ENCODE assay signal across 8 cellular contexts in the genomic region with DNA sequence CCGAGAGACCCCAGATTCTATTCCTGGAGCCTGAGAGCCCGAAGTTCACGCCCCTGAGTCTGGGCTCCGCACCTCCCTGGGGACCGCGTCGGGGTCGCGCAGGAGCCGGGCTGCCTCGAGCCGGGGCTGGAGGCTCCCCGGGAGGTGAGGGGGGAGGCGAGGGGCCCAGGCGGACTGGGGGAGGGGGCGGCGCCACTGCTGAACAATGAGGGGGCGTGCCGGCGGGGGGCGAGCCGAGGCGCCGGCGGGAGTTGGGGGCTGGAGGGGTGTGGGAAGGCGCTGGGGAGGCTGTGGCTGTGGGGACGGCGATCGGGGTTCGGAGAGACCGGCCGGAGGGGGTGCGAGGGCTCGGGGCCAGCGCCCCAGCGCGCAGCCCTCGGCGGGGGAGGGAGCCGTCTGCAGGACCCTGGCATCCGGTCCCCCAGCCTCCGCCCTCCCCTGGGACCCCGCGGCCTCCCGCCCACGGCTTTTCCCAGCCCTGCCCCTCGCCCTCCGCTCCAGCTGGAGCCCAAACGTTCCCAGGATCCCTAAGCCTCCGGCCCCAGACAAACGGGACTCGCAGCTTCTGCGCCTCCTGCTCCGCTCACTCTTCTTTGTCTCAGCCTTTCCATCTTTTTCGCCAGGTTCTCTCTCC. TPM values are rescaled to one million over a fixed set of nuclear protein-coding genes. Genes with fewer than 3 reads are reported as not detected.
DNase-seq lines count a peak whose midpoint lies in the region; FAIRE-seq and TF ChIP-seq lines count a peak whose summit lies in the region.

No MANE protein-coding gene starts in this region.

- no peak for TF ChIP-seq CTCF in OCI-LY3 (IDR thresholded peaks at IDR 0.05; ENCODE audit: low read depth, low read length)
- TF ChIP-seq CTCF in bronchial epithelial cell (IDR thresholded peaks at IDR 0.05; ENCODE audit: insufficient read depth, low read length, severe bottlenecking): no peak
- TF ChIP-seq CTCF in kidney (IDR thresholded peaks at IDR 0.05; ENCODE audit: borderline replicate concordance, extremely low read depth, insufficient read depth): no peak

- intact Hi-C loops in kidney (cut with DNase I): no loop called here

- H3K79me2 ChIP-seq in OCI-LY3 (ENCODE audit: low read length): peaks cover 38% of the 10 kb centered on the region

- H3K9ac ChIP-seq in OCI-LY3 (ENCODE audit: low read length) (peak overlapping the region; percentile 100), kidney (ENCODE audit: low read length in 2 of 2) (peak overlapping the region in 1 of 2 donors; percentile 77), subcutaneous abdominal adipose tissue (ENCODE audit: low read length in 5 of 5) (peak overlapping the region; percentile 52 to 88 (median 72))

- DNase-seq in NCI-H2081 (lab: John Stamatoyannopoulos, UW) (peak; percentile 20 to 32), NCI-H2081 treated with DMSO at 0.1 percent for 48 hours (lab: John Stamatoyannopoulos, UW) (no peak), bronchial epithelial cell (ENCODE audit: low read depth) (no peak), kidney (peak; percentile 94), medulla oblongata (ENCODE audit: extremely low spot score) (no peak), NCI-H2107 treated with DMSO at 0.1 percent for 48 hours (lab: John Stamatoyannopoulos, UW; ENCODE audit: unreplicated experiment) (no peak)

- FAIRE-seq in bronchial epithelial cell (lab: Jason Lieb, UNC) (no peak), kidney (lab: Jason Lieb, UNC) (no peak)

- peak overlapping the region; percentile 80 for H3K4me2 ChIP-seq in OCI-LY3 (ENCODE audit: low read length)

- H3K4me1 ChIP-seq in OCI-LY3 (ENCODE audit: low read length) (peaks cover 28% of the 10 kb centered on the region), kidney (ENCODE audit: control insufficient read depth in 1 of 2, insufficient read depth in 1 of 2, low read depth in 1 of 2, low read length in 2 of 2) (peaks cover 19 to 26% of the 10 kb centered on the region in 2 donors), subcutaneous abdominal adipose tissue (ENCODE audit: control insufficient read depth in 5 of 5, insufficient read depth in 5 of 5, low read length in 5 of 5) (peaks cover 22 to 52% (median 43%) of the 10 kb centered on the region in 5 donors)

- H3K9me3 ChIP-seq in OCI-LY3 (ENCODE audit: insufficient read depth, low read length) (no peaks in the 10 kb centered on the region), kidney (ENCODE audit: control insufficient read depth in 1 of 2, low read length in 2 of 2) (no peaks in the 10 kb centered on the region), subcutaneous abdominal adipose tissue (ENCODE audit: control insufficient read depth in 5 of 5, low read length in 5 of 5) (no peaks in the 10 kb centered on the region)

- H3K36me3 ChIP-seq in OCI-LY3 (replicated peaks; ENCODE audit: low read depth, low read length): peaks cover 26% of the 10 kb centered on the region
- peaks cover 3% of the 10 kb centered on the region for H3K36me3 ChIP-seq in bronchial epithelial cell (ENCODE audit: control insufficient read depth, insufficient read depth, low read length)
- peaks cover 2 to 5% of the 10 kb centered on the region in 2 donors for H3K36me3 ChIP-seq in kidney (ENCODE audit: control insufficient read depth in 1 of 2, insufficient read depth in 2 of 2, low read length in 2 of 2)
- peaks cover 0 to 31% (median 18%) of the 10 kb centered on the region in 5 donors for H3K36me3 ChIP-seq in subcutaneous abdominal adipose tissue (ENCODE audit: control insufficient read depth in 5 of 5, insufficient read depth in 5 of 5, low read length in 5 of 5)

- peak overlapping the region; percentile 81 for H3K27ac ChIP-seq in OCI-LY3 (ENCODE audit: low read length)
- peak overlapping the region; percentile 47 to 86 for H3K27ac ChIP-seq in kidney (ENCODE audit: low read depth in 2 of 2, low read length in 2 of 2)
- H3K27ac ChIP-seq in subcutaneous abdominal adipose tissue (ENCODE audit: low read depth, low read length): peak overlapping the region; percentile 99

- no peaks in the 10 kb centered on the region for H3K27me3 ChIP-seq in OCI-LY3 (ENCODE audit: low read depth, low read length)
- no peaks in the 10 kb centered on the region for H3K27me3 ChIP-seq in bronchial epithelial cell (ENCODE audit: control insufficient read depth, insufficient read depth, low read length)
- peaks cover 0 to 4% (median 0%) of the 10 kb centered on the region in 5 donors for H3K27me3 ChIP-seq in subcutaneous abdominal adipose tissue (ENCODE audit: control insufficient read depth in 5 of 5, insufficient read depth in 4 of 5, low read length in 5 of 5)

- H2AFZ ChIP-seq in OCI-LY3 (ENCODE audit: low read depth, low read length): peak overlapping the region; percentile 62

- H3K4me3 ChIP-seq in OCI-LY3 (ENCODE audit: low read length) (peak overlapping the region; percentile 95), bronchial epithelial cell (ENCODE audit: low read depth, low read length) (peak overlapping the region; percentile 91), kidney (ENCODE audit: low read length in 2 of 2) (peak overlapping the region; percentile 62 to 99), subcutaneous abdominal adipose tissue (ENCODE audit: low read depth in 1 of 5, low read length in 5 of 5) (peak overlapping the region; percentile 70 to 100 (median 88))

- peaks cover 12% of the 10 kb centered on the region for H4K20me1 ChIP-seq in OCI-LY3 (ENCODE audit: insufficient read depth, low read length)

RNA-seq across cellular contexts. Expression of a gene that starts 0.9 kb away (rescaled TPM):
- 3.3 and 5.3 TPM in 2 replicates for total RNA-seq in bronchial epithelial cell
- total RNA-seq in kidney: 29.7 TPM
- polyA plus RNA-seq in kidney (ENCODE audit: insufficient read depth, low read depth, low replicate concordance): 8.5 TPM

RNA-seq across cellular contexts. Expression of a gene that starts 6.7 kb away (rescaled TPM):
- total RNA-seq in bronchial epithelial cell (3.4 and 5.0 TPM in 2 replicates), kidney (132 TPM)
- polyA plus RNA-seq in kidney (ENCODE audit: insufficient read depth, low read depth, low replicate concordance): 87.9 TPM

RNA-seq across cellular contexts. Expression of a gene that starts 22.2 kb away (rescaled TPM):
- total RNA-seq in bronchial epithelial cell: 6.8 and 7.7 TPM in 2 replicates
- 50.4 TPM for total RNA-seq in kidney
- polyA plus RNA-seq in kidney (ENCODE audit: insufficient read depth, low read depth, low replicate concordance): 32.4 TPM

RNA-seq across cellular contexts. Expression of a gene that starts 22.4 kb away (rescaled TPM):
- 75.3 and 94.3 TPM in 2 replicates for total RNA-seq in bronchial epithelial cell
- 1,461 TPM for total RNA-seq in kidney
- polyA plus RNA-seq in kidney (ENCODE audit: insufficient read depth, low read depth, low replicate concordance): 1,965 TPM

RNA-seq across cellular contexts. Expression of a gene that starts 22.5 kb away (rescaled TPM):
- total RNA-seq in bronchial epithelial cell: 31.6 and 59.9 TPM in 2 replicates
- total RNA-seq in kidney: 37.1 TPM
- polyA plus RNA-seq in kidney (ENCODE audit: insufficient read depth, low read depth, low replicate concordance): 54.0 TPM

Comparison
In these comparisons a context has a peak if more than half of its experiments do, and no peak if none do; other contexts are left out.
1. DNase-seq: peak in NCI-H2081 (2 of 2) and kidney (single experiment); none in NCI-H2081 treated with DMSO at 0.1 percent for 48 hours (single experiment), bronchial epithelial cell (single experiment), medulla oblongata (single experiment) and NCI-H2107 treated with DMSO at 0.1 percent for 48 hours (single experiment).
2. RNA of a gene that starts 6.7 kb away (total RNA-seq): 132 TPM in kidney (single experiment); 3.4 to 5.0 TPM in bronchial epithelial cell; every median in the first group is over 10 times any median in the second.
3. Peak in every context shown above with its lines, with median percentiles within 50 percentile points of each other: H3K27ac ChIP-seq and H3K4me3 ChIP-seq.